12 cellular contexts compared by ENCODE assay signal in genomic region chr18:985301-985700, GRCh38.
DNase-seq lines count a peak whose midpoint lies in the region; ATAC-seq and TF ChIP-seq lines count a peak whose summit lies in the region.
"Had no signal": no experiment of that assay in that cellular context is flagged by ENCODE, and none has a peak within 500 bp of the region (broad histone marks: within the 10 kb centered on the region; RNA-seq: fewer than 3 reads in every experiment).

No MANE protein-coding gene starts in this region.

- H3K27me3 ChIP-seq in BE2C = no peaks in the 10 kb centered on the region
- no peaks in the 10 kb centered on the region for H3K27me3 ChIP-seq in heart right ventricle

- TF ChIP-seq CTCF in BE2C (IDR thresholded peaks at IDR 0.05; ENCODE audit: low read depth, low read length) = no peak
- no peak for TF ChIP-seq CTCF in heart right ventricle (IDR thresholded peaks at IDR 0.05)

- intact Hi-C loops in heart right ventricle (cut with DNase I) = no loop called here

- no peaks in the 10 kb centered on the region for H3K9me3 ChIP-seq in BE2C
- H3K9me3 ChIP-seq in heart right ventricle = peaks cover 0 to 4% (median 0%) of the 10 kb centered on the region in 11 donors
- H3K9me3 ChIP-seq: prostate gland had no signal

- DNase-seq in BE2C (peak; percentile 67), NCI-H524 treated with DMSO at 0.1 percent for 48 hours (lab: John Stamatoyannopoulos, UW) (peak; percentile 62), heart right ventricle (peak in 1 of 2 donors; percentile 37), T-helper 9 cell (no peak), NCI-H2081 treated with DMSO at 0.1 percent for 48 hours (lab: John Stamatoyannopoulos, UW) (no peak), left lobe of liver (ENCODE audit: low spot score) (no peak)
- DNase-seq in stimulated activated CD4-positive, alpha-beta T cell treated with anti-CD3 and anti-CD28 coated beads, Interleukin-15, amount 100 ng/mL, for 24 hours = no peak
- DNase-seq: activated CD4-positive, CD25-positive, alpha-beta regulatory T cell; activated naive CD4-positive, alpha-beta T cell treated with anti-CD3 and anti-CD28 coated beads, Interleukin-2, amount 10 ng/mL, durations not matched to agents 7 days and 5 days; kidney had no signal

- H3K36me3 ChIP-seq in BE2C = no peaks in the 10 kb centered on the region
- no peaks in the 10 kb centered on the region for H3K36me3 ChIP-seq in heart right ventricle
- H3K36me3 ChIP-seq: prostate gland had no signal

- peak overlapping the region in 6 of 10 donors; percentile 8 to 52 (median 40) for H3K27ac ChIP-seq in heart right ventricle
- H3K27ac ChIP-seq: prostate gland had no signal

- H3K4me3 ChIP-seq in BE2C (ENCODE audit: low read depth, low read length) (peak overlapping the region; percentile 16; the same call in 1 of the 2 replicates), heart right ventricle (no peak overlapping the region)
- H3K4me3 ChIP-seq: prostate gland had no signal

- WGBS in heart right ventricle, 2 donors = 34 to 38% methylated on average over 5 of the region's 5 CpGs

- ATAC-seq in HG03354 (IDR thresholded peaks at IDR 0.05; ENCODE audit: poor library complexity, severe bottlenecking, unreplicated experiment) (peak; percentile 47), heart right ventricle (peak; percentile 39 to 83 (median 71)), left lobe of liver (no peak)

- H3K4me1 ChIP-seq in BE2C (peaks cover 7% of the 10 kb centered on the region), heart right ventricle (peaks cover 0 to 31% (median 10%) of the 10 kb centered on the region in 9 donors)
- H3K4me1 ChIP-seq: prostate gland had no signal

Comparison
In these comparisons a context has a peak if more than half of its experiments do, and no peak if none do; other contexts are left out.
1. DNase-seq: peak in BE2C (single experiment) and NCI-H524 treated with DMSO at 0.1 percent for 48 hours (single experiment); none in T-helper 9 cell (single experiment), NCI-H2081 treated with DMSO at 0.1 percent for 48 hours (single experiment), left lobe of liver (single experiment) and stimulated activated CD4-positive, alpha-beta T cell treated with anti-CD3 and anti-CD28 coated beads, Interleukin-15, amount 100 ng/mL, for 24 hours (single experiment).